ENCODE assay signal across 8 cellular contexts in the genomic region with DNA sequence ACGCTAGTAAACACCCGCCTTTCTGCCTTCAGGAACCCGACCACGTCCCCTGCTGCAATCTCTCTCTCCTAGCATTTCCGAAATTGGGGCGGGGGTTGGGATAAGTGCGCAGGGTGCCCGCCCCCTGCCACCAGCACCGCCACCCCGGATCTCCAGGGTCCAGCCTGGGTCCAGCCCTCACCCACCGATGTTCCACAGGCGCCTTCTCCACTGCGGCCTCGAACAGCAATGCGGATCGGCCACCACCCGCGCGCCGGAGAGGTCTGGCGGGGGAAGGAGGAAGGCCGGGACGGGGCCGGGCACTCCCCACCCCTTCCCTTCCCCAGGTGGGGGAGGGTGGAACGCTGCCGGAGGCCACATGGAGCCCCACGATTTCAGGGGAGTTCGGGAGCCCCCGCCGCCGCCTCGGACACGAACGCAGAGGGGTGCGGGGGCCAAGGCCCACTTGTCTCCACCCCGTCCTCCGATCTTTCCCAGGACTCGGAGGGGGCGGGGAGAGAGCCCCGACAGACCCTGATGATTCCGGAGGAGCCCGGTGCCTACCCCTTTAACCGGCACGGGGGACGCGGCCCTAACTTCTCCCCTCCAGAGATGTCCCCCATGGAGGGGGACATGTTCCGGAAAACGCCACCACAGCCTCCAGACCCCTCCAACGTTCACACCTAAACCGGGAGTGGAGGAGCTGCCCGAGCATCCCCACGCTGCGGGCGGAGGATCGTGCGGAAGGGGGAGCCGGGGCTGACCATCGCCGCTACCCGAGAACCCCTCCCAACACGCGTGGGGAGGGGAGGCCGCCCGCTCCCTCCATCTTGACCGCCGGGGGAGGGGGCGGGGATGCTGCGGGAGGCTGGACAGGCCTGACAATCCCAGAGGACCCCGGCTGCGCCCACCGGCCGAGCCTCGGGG. TPM values are rescaled to one million over a fixed set of nuclear protein-coding genes. Genes with fewer than 3 reads are reported as not detected.
A peak's percentile ranks its signal among the peaks of the same experiment; 100 is the strongest.
DNase-seq lines count a peak whose midpoint lies in the region; FAIRE-seq and TF ChIP-seq lines count a peak whose summit lies in the region.

No MANE protein-coding gene starts in this region.

- intact Hi-C loops in spleen (cut with DNase I; ENCODE audit: low total_unique reads): no loop called here

- H2AFZ ChIP-seq in keratinocyte (ENCODE audit: control insufficient read depth, low read length): peak overlapping the region; percentile 39

- peaks cover 20% of the 10 kb centered on the region for H3K4me1 ChIP-seq in HUES48 (ENCODE audit: control insufficient read depth, insufficient read depth, low read length)
- peaks cover 26% of the 10 kb centered on the region for H3K4me1 ChIP-seq in keratinocyte (ENCODE audit: control insufficient read depth, extremely low read depth, insufficient read depth, low read length)
- H3K4me1 ChIP-seq in spleen: peaks cover 6 to 62% (median 46%) of the 10 kb centered on the region in 6 donors

- TF ChIP-seq POLR2A in GM19099 (IDR thresholded peaks at IDR 0.05; ENCODE audit: extremely low read depth, insufficient read length, low read depth): peak; percentile 6
- no peak for TF ChIP-seq POLR2A in spleen (IDR thresholded peaks at IDR 0.05)

- dilution Hi-C loops in keratinocyte (cut with MboI; ENCODE audit: extremely low pct_ligation_motif_present, low sequenced_read_pairs): no loop called here

- H4K20me1 ChIP-seq in keratinocyte (ENCODE audit: control insufficient read depth, extremely low read depth, insufficient read depth, low read length): peaks cover 24% of the 10 kb centered on the region

- H3K9ac ChIP-seq in HUES48 (ENCODE audit: low read depth, low read length) (peak overlapping the region; percentile 56; the same call in 1 of the 2 replicates), keratinocyte (ENCODE audit: control insufficient read depth, extremely low read depth, insufficient read depth, low read length) (peak overlapping the region; percentile 92)

- H3K27me3 ChIP-seq in HUES48 (ENCODE audit: control insufficient read depth, insufficient read depth, low read length): no peaks in the 10 kb centered on the region
- no peaks in the 10 kb centered on the region for H3K27me3 ChIP-seq in keratinocyte (ENCODE audit: control insufficient read depth, extremely low read depth, insufficient read depth, low read length)
- no peaks in the 10 kb centered on the region for H3K27me3 ChIP-seq in spleen (replicated peaks in 1 of 7)

- peak overlapping the region; percentile 80 for H3K4me3 ChIP-seq in HUES48 (ENCODE audit: low read depth, low read length)
- H3K4me3 ChIP-seq in keratinocyte (ENCODE audit: control insufficient read depth in 2 of 3, extremely low read depth in 1 of 3, insufficient read depth in 2 of 3, low read depth in 1 of 3, low read length in 3 of 3): peak overlapping the region; percentile 79 to 80 (median 80)
- H3K4me3 ChIP-seq in spleen: peak overlapping the region; percentile 78 to 98 (median 94)

- H3K27ac ChIP-seq in HUES48 (ENCODE audit: low read depth, low read length): peak overlapping the region; percentile 79
- peak overlapping the region; percentile 100 for H3K27ac ChIP-seq in VCaP
- peak overlapping the region; percentile 61 for H3K27ac ChIP-seq in keratinocyte (ENCODE audit: control insufficient read depth, insufficient read depth, low read length)
- H3K27ac ChIP-seq in spleen: peak overlapping the region; percentile 89 to 100 (median 96)

- peaks cover 3% of the 10 kb centered on the region for H3K9me1 ChIP-seq in keratinocyte (ENCODE audit: control insufficient read depth, extremely low read depth, insufficient read depth, low read length)

- peaks cover 58% of the 10 kb centered on the region for H3K79me2 ChIP-seq in keratinocyte (ENCODE audit: control insufficient read depth, insufficient read depth, low read length)

- TF ChIP-seq CTCF in VCaP (conservative IDR thresholded peaks at IDR 0.05) (no peak), keratinocyte (optimal IDR thresholded peaks at IDR 0.05 in 1 of 3, IDR thresholded peaks at IDR 0.05 in 1 of 3, conservative IDR thresholded peaks at IDR 0.05 in 1 of 3; ENCODE audit: extremely low read depth in 1 of 3, insufficient read depth in 2 of 3, low read length in 3 of 3) (no peak), spleen (IDR thresholded peaks at IDR 0.05 in 8 of 11, conservative IDR thresholded peaks at IDR 0.05 in 3 of 11) (no peak)

- H3K4me2 ChIP-seq in keratinocyte (ENCODE audit: control insufficient read depth, extremely low read depth, insufficient read depth, low read depth, low read length): peak overlapping the region; percentile 92

- no peak for FAIRE-seq in keratinocyte (lab: Jason Lieb, UNC)

- DNase-seq in AG20443 (ENCODE audit: low spot score): peak; percentile 60
- DNase-seq in central memory CD4-positive, alpha-beta T cell: peak; percentile 15
- DNase-seq in keratinocyte (ENCODE audit: low read depth, low spot score): no peak
- peak; percentile 91 for DNase-seq in spleen
- no peak for DNase-seq in NCI-H446 (lab: John Stamatoyannopoulos, UW)

- no peaks in the 10 kb centered on the region for H3K9me3 ChIP-seq in HUES48 (ENCODE audit: control insufficient read depth, insufficient read depth, low read length)
- H3K9me3 ChIP-seq in keratinocyte (ENCODE audit: control insufficient read depth, low read depth, low read length): no peaks in the 10 kb centered on the region
- H3K9me3 ChIP-seq in spleen: no peaks in the 10 kb centered on the region

- H3K36me3 ChIP-seq in HUES48 (ENCODE audit: control insufficient read depth, insufficient read depth, low read length) (no peaks in the 10 kb centered on the region), keratinocyte (ENCODE audit: control insufficient read depth in 2 of 2, extremely low read depth in 1 of 2, insufficient read depth in 2 of 2, low read length in 2 of 2) (no peaks in the 10 kb centered on the region), spleen (no peaks in the 10 kb centered on the region)

- WGBS in spleen, 5 donors: 0 to 1% (median 0%) methylated on average over 18 to 73 of the region's 73 CpGs

RNA-seq across cellular contexts. Expression of a gene that starts 1.1 kb away (rescaled TPM):
- 16.9 to 24.1 TPM (median 19.6 TPM) in 3 replicates for polyA plus RNA-seq in keratinocyte
- polyA plus RNA-seq in keratinocyte (2011; ENCODE audit: low read depth): 47.9 TPM
- polyA plus RNA-seq in keratinocyte (2011; cell fraction: cytosol; rRNA removed): 18.1 and 21.8 TPM in 2 replicates
- 90.8 and 103 TPM in 2 replicates for polyA plus RNA-seq in keratinocyte (2011; cell fraction: nucleus; rRNA removed)
- polyA plus RNA-seq in keratinocyte (2012; ENCODE audit: low replicate concordance): 30.8 and 36.4 TPM in 2 replicates
- polyA minus RNA-seq in keratinocyte: 44.8 to 88.9 TPM (median 88.4 TPM) in 3 replicates
- polyA minus RNA-seq in keratinocyte (2011; cell fraction: cytosol; rRNA and poly(A)+ RNA removed): 33.0 TPM
- polyA minus RNA-seq in keratinocyte (2011; cell fraction: nucleus; rRNA and poly(A)+ RNA removed): 51.6 and 92.2 TPM in 2 replicates
- total RNA-seq in spleen: 10 to 100 TPM; 51.7 to 77.8 (median 62.7) TPM
- polyA plus RNA-seq in spleen: 10 to 100 TPM in 2 of 3 donors, 1 to 10 TPM in 1; 7.7 to 14.5 (median 10.4) TPM

Comparison
In these comparisons a context has a peak if more than half of its experiments do, and no peak if none do; other contexts are left out.
1. DNase-seq: peak in AG20443 (single experiment), central memory CD4-positive, alpha-beta T cell (single experiment) and spleen (single experiment); none in keratinocyte (single experiment) and NCI-H446 (0 of 2).
2. Peak in every context shown above with its lines, with median percentiles within 50 percentile points of each other: H3K27ac ChIP-seq and H3K4me3 ChIP-seq.